ENCODE assay signal across 25 cellular contexts in the genomic region with DNA sequence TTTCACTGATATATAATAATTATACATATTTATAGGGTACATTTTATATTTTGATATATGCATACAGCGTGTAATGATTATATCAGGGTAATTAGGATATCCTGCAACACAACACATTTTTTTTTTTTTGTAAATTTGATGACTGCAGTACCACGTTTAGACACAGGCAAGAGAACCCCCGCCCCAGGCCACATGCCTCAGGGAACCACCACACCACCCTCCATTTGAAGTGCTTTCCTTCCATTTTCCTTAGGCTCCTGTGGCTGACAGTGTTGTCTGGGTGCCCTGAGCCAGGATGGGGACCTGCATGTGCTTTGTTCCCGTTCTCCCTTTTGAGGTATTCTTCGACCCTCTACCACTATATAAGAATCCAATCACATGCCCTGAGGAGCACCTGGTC.
"Had no signal": no experiment of that assay in that cellular context is flagged by ENCODE, and none has a peak within 500 bp of the region (broad histone marks: within the 10 kb centered on the region; RNA-seq: fewer than 3 reads in every experiment).

No MANE protein-coding gene starts in this region.

- H3K4me1 ChIP-seq: left lung, lower lobe of right lung, right atrium auricular region, tibial nerve, uterus had no signal

- FAIRE-seq: islet of Langerhans, kidney had no signal

- H3K4me2 ChIP-seq: smooth muscle cell had no signal

- H3K36me3 ChIP-seq: left lung, lower lobe of right lung, neutrophil, ovary, right atrium auricular region, right lobe of liver, tibial nerve, uterus had no signal

- ATAC-seq: left colon; left lung; lower lobe of right lung; naive thymus-derived CD8-positive, alpha-beta T cell; stimulated activated memory B cell treated with anti-CD40 and anti-IgM and Interleukin-4, amounts not matched to agents 10 μg/mL and 1 μg/mL and 100 μg/mL, for 72 hours; stimulated activated naive CD8-positive, alpha-beta T cell treated with anti-CD3 and anti-CD28 coated beads, Interleukin-15, amount 100 ng/mL, for 72 hours had no signal

- H3K27me3 ChIP-seq: left lung, neutrophil, ovary, right atrium auricular region, right lobe of liver, tibial nerve, uterus had no signal

- H3K27ac ChIP-seq: left lung, lower lobe of right lung, neutrophil, ovary, right atrium auricular region, right lobe of liver, tibial nerve, uterus had no signal

- DNase-seq: hypothalamus; immature natural killer cell; kidney; left colon; lower lobe of right lung; mammary epithelial cell; mesenchymal stem cell; naive thymus-derived CD8-positive, alpha-beta T cell; ovary; right lobe of liver; stimulated activated CD4-positive, alpha-beta T cell treated with anti-CD3 and anti-CD28 coated beads, Interleukin-1b, Interleukin-23, amount 100 ng/mL, for 48 hours; stimulated activated CD4-positive, alpha-beta T cell treated with anti-CD3 and anti-CD28 coated beads, Interleukin-2, amount 100 ng/mL, for 48 hours; stimulated activated CD4-positive, alpha-beta T cell treated with anti-CD3 and anti-CD28 coated beads, Interleukin-4, amount 100 ng/mL, for 4 hours; stimulated activated CD8-positive, alpha-beta memory T cell treated with anti-CD3 and anti-CD28 coated beads, Interleukin-4, amount 100 ng/mL, for 48 hours; stimulated activated naive CD4-positive, alpha-beta T cell treated with Interleukin-2 at 50 U/mL for 16 hours; stimulated activated naive CD8-positive, alpha-beta T cell treated with anti-CD3 and anti-CD28 coated beads, Interleukin-15, amount 100 ng/mL, for 72 hours; substantia nigra; uterus had no signal

- H3K9me3 ChIP-seq: left lung, lower lobe of right lung, neutrophil, ovary, right atrium auricular region, right lobe of liver, tibial nerve, uterus had no signal

- H3K4me3 ChIP-seq: left lung, lower lobe of right lung, ovary, right atrium auricular region, right lobe of liver, smooth muscle cell, tibial nerve, uterus had no signal
